ENCODE assay signal across 1 cellular context in the genomic region with DNA sequence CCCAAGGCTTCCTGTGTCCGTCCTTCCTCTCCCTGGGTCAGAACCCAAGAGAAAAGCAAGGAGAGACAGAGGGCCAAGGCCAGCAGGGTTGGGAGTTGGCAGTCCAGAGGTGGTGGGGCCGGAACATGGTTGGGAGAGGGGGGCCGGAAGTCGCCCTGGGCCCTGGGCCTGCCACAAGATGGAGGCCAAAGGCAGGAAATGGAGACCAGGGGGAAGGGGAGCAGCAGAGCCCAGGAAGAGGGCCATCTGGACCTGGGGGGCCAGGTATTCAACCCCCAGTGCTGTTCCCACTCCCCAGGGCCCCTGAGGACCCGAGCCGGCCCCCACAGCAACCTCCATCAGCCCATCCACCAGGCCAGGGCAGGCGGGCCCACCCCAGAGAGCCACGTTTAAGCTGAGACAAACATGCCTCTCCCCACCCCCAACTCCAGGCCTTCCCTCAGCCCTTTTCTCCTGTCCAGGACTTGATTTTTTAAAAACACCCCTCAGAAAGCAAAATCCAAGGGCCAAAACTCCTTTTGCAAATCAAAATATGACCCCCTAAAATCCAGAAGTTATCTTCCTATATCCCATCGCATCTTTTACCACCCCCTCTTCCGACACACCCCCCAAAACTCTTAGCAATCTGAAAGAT.
TF ChIP-seq lines count a peak whose summit lies in the region.

No MANE protein-coding gene starts in this region.

TF ChIP-seq in SK-N-SH, 30 proteins besides CTCF, POLR2A, EP300 and RAD21 (continued from another document):
- TF ChIP-seq, protein P1, sequence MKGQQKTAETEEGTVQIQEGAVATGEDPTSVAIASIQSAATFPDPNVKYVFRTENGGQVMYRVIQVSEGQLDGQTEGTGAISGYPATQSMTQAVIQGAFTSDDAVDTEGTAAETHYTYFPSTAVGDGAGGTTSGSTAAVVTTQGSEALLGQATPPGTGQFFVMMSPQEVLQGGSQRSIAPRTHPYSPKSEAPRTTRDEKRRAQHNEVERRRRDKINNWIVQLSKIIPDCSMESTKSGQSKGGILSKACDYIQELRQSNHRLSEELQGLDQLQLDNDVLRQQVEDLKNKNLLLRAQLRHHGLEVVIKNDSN (IDR thresholded peaks at IDR 0.05; ENCODE audit: borderline replicate concordance, low read depth), result no peak
- no peak for TF ChIP-seq RFX5 (IDR thresholded peaks at IDR 0.05; ENCODE audit: low read length)
- no peak for TF ChIP-seq TAF1 (IDR thresholded peaks at IDR 0.05; ENCODE audit: borderline replicate concordance, low read depth, low read length)
- TF ChIP-seq YY1 (IDR thresholded peaks at IDR 0.05; ENCODE audit: low read depth), result no peak
- TF ChIP-seq CHD2 (IDR thresholded peaks at IDR 0.05; ENCODE audit: low read length, partially characterized antibody), result no peak
- TF ChIP-seq, protein P2, sequence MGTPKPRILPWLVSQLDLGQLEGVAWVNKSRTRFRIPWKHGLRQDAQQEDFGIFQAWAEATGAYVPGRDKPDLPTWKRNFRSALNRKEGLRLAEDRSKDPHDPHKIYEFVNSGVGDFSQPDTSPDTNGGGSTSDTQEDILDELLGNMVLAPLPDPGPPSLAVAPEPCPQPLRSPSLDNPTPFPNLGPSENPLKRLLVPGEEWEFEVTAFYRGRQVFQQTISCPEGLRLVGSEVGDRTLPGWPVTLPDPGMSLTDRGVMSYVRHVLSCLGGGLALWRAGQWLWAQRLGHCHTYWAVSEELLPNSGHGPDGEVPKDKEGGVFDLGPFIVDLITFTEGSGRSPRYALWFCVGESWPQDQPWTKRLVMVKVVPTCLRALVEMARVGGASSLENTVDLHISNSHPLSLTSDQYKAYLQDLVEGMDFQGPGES (IDR thresholded peaks at IDR 0.05; ENCODE audit: low read depth, low read length), result no peak
